ENCODE assay signal across 17 cellular contexts in the genomic region with DNA sequence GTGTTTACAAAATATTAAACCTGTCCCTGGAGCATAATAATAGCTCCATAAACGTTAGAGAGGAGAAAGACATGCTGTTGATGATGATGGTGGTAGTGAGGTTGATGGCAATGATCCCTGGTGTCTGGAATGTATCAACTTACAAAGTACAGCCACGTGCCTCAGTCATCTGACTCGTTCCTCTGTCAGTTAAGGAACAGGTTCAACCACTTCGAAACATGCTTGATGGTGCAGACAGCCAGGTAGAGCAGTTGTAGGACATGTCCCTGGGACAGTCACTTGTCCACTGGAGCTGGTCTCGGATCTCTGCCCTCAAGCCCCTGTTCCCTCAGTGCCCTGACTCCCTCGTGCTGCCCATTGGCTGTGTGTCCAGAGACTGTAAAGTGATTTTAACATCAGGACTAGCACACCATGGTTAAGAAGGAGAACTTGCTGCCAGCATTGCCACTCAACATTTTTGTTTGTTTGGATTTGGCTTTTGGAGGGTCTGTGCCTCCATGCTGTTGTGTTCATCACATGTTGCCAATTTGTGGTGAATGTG. TPM values are rescaled to one million over a fixed set of nuclear protein-coding genes. Genes with fewer than 3 reads are reported as not detected.
DNase-seq lines count a peak whose midpoint lies in the region; ATAC-seq and TF ChIP-seq lines count a peak whose summit lies in the region.
"Had no signal": no experiment of that assay in that cellular context is flagged by ENCODE, and none has a peak within 500 bp of the region (broad histone marks: within the 10 kb centered on the region; RNA-seq: fewer than 3 reads in every experiment).

No MANE protein-coding gene starts in this region.

- no peaks in the 10 kb centered on the region for H3K27me3 Mint-ChIP-seq in nephron progenitor cell (ENCODE audit: low read depth, poor library complexity)

- H3K27ac ChIP-seq in cingulate gyrus (ENCODE audit: low read depth, low read length): peak overlapping the region; percentile 14
- H3K27ac ChIP-seq: HL-60, SJSA1 had no signal

- ATAC-seq in GM21786 (IDR thresholded peaks at IDR 0.05; ENCODE audit: unreplicated experiment): no peak
- ATAC-seq: K562 had no signal

- TF ChIP-seq CTCF in nephron progenitor cell (IDR thresholded peaks at IDR 0.05): no peak

- H3K27ac Mint-ChIP-seq in nephron progenitor cell: peak overlapping the region; percentile 34
- H3K27ac Mint-ChIP-seq: CD4-positive, CD25-positive, alpha-beta regulatory T cell had no signal

- DNase-seq in ELF-1 (ENCODE audit: low read depth, low spot score) (peak; percentile 62), M059J (ENCODE audit: low read depth) (peak; percentile 20), nephron progenitor cell (no peak), DMS79 (lab: John Stamatoyannopoulos, UW) (no peak), cerebellar nuclear complex (lab: John Stamatoyannopoulos, UW) (no peak)
- DNase-seq: CD4-positive, CD25-positive, alpha-beta regulatory T cell; H7; NCI-H1048; NCI-H1436 treated with DMSO at 0.1 percent for 48 hours; NCI-H2081 treated with DMSO at 0.1 percent for 48 hours; NCI-H345; T-helper 2 cell had no signal

- H3K4me3 Mint-ChIP-seq in nephron progenitor cell: no peak overlapping the region
- H3K4me3 Mint-ChIP-seq: CD4-positive, CD25-positive, alpha-beta regulatory T cell had no signal

- H3K36me3 Mint-ChIP-seq in nephron progenitor cell (ENCODE audit: low read depth): peaks cover 60% of the 10 kb centered on the region
- H3K36me3 Mint-ChIP-seq: CD4-positive, CD25-positive, alpha-beta regulatory T cell had no signal

- H3K9me3 Mint-ChIP-seq in nephron progenitor cell: peaks cover 33% of the 10 kb centered on the region

- peaks cover 53% of the 10 kb centered on the region for H3K4me1 Mint-ChIP-seq in nephron progenitor cell
- H3K4me1 Mint-ChIP-seq: CD4-positive, CD25-positive, alpha-beta regulatory T cell had no signal

RNA-seq across cellular contexts. Expression of a gene that starts 16.2 kb away (rescaled TPM):
- total RNA-seq in M059J (2014; rRNA removed; shearing (Covaris generic)): 9.5 and 12.1 TPM in 2 replicates
- total RNA-seq: CD4-positive, CD25-positive, alpha-beta regulatory T cell; K562 had no signal

Comparison
In these comparisons a context has a peak if more than half of its experiments do, and no peak if none do; other contexts are left out.
1. DNase-seq: peak in ELF-1 (single experiment) and M059J (single experiment); none in nephron progenitor cell (single experiment), DMS79 (single experiment) and cerebellar nuclear complex (0 of 2).